ENCODE assay signal across 1 cellular context in genomic region chr5:83472508-83473343, GRCh38.
TF ChIP-seq lines count a peak whose summit lies in the region.

No MANE protein-coding gene starts in this region.

TF ChIP-seq in HEK293, 187 proteins besides CTCF, POLR2A, EP300 and RAD21 (continued from another document):
- TF ChIP-seq, protein P1, sequence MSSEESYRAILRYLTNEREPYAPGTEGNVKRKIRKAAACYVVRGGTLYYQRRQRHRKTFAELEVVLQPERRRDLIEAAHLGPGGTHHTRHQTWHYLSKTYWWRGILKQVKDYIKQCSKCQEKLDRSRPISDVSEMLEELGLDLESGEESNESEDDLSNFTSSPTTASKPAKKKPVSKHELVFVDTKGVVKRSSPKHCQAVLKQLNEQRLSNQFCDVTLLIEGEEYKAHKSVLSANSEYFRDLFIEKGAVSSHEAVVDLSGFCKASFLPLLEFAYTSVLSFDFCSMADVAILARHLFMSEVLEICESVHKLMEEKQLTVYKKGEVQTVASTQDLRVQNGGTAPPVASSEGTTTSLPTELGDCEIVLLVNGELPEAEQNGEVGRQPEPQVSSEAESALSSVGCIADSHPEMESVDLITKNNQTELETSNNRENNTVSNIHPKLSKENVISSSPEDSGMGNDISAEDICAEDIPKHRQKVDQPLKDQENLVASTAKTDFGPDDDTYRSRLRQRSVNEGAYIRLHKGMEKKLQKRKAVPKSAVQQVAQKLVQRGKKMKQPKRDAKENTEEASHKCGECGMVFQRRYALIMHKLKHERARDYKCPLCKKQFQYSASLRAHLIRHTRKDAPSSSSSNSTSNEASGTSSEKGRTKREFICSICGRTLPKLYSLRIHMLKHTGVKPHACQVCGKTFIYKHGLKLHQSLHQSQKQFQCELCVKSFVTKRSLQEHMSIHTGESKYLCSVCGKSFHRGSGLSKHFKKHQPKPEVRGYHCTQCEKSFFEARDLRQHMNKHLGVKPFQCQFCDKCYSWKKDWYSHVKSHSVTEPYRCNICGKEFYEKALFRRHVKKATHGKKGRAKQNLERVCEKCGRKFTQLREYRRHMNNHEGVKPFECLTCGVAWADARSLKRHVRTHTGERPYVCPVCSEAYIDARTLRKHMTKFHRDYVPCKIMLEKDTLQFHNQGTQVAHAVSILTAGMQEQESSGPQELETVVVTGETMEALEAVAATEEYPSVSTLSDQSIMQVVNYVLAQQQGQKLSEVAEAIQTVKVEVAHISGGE (tag by site-specific recombination; conservative IDR thresholded peaks at IDR 0.05; ENCODE audit: low read depth), result no peak
- TF ChIP-seq ZFHX2 (tag by site-specific recombination; conservative IDR thresholded peaks at IDR 0.05), result peak; percentile 52; the same call in 1 of the 2 replicates
- TF ChIP-seq, protein P2, sequence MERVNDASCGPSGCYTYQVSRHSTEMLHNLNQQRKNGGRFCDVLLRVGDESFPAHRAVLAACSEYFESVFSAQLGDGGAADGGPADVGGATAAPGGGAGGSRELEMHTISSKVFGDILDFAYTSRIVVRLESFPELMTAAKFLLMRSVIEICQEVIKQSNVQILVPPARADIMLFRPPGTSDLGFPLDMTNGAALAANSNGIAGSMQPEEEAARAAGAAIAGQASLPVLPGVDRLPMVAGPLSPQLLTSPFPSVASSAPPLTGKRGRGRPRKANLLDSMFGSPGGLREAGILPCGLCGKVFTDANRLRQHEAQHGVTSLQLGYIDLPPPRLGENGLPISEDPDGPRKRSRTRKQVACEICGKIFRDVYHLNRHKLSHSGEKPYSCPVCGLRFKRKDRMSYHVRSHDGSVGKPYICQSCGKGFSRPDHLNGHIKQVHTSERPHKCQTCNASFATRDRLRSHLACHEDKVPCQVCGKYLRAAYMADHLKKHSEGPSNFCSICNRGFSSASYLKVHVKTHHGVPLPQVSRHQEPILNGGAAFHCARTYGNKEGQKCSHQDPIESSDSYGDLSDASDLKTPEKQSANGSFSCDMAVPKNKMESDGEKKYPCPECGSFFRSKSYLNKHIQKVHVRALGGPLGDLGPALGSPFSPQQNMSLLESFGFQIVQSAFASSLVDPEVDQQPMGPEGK (tag by site-specific recombination; IDR thresholded peaks at IDR 0.05), result no peak; the same call in 1 of the 2 replicates
- TF ChIP-seq, protein P3, sequence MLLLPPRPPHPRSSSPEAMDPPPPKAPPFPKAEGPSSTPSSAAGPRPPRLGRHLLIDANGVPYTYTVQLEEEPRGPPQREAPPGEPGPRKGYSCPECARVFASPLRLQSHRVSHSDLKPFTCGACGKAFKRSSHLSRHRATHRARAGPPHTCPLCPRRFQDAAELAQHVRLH (tag by site-specific recombination; IDR thresholded peaks at IDR 0.05), result no peak
- 0 out of 2 replicates have a peak, but pooled peaks have one; percentile 35 for TF ChIP-seq SP2 (tag by site-specific recombination; IDR thresholded peaks at IDR 0.05)
- TF ChIP-seq ZBTB10 (tag by site-specific recombination; IDR thresholded peaks at IDR 0.05), result no peak
- TF ChIP-seq, protein P4, sequence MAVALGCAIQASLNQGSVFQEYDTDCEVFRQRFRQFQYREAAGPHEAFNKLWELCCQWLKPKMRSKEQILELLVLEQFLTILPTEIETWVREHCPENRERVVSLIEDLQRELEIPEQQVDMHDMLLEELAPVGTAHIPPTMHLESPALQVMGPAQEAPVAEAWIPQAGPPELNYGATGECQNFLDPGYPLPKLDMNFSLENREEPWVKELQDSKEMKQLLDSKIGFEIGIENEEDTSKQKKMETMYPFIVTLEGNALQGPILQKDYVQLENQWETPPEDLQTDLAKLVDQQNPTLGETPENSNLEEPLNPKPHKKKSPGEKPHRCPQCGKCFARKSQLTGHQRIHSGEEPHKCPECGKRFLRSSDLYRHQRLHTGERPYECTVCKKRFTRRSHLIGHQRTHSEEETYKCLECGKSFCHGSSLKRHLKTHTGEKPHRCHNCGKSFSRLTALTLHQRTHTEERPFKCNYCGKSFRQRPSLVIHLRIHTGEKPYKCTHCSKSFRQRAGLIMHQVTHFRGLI (tag by site-specific recombination; IDR thresholded peaks at IDR 0.05), result peak; percentile 91
- TF ChIP-seq ZNF2 (tag by site-specific recombination; IDR thresholded peaks at IDR 0.05), result no peak
- TF ChIP-seq KLF10 (tag by site-specific recombination; IDR thresholded peaks at IDR 0.05), result no peak
- no peak for TF ChIP-seq ZBTB1 (tag by site-specific recombination; IDR thresholded peaks at IDR 0.05)
- no peak for TF ChIP-seq ZNF560 (tag by site-specific recombination; IDR thresholded peaks at IDR 0.05; ENCODE audit: borderline replicate concordance)
- TF ChIP-seq, protein P5, sequence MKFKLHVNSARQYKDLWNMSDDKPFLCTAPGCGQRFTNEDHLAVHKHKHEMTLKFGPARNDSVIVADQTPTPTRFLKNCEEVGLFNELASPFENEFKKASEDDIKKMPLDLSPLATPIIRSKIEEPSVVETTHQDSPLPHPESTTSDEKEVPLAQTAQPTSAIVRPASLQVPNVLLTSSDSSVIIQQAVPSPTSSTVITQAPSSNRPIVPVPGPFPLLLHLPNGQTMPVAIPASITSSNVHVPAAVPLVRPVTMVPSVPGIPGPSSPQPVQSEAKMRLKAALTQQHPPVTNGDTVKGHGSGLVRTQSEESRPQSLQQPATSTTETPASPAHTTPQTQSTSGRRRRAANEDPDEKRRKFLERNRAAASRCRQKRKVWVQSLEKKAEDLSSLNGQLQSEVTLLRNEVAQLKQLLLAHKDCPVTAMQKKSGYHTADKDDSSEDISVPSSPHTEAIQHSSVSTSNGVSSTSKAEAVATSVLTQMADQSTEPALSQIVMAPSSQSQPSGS (tag by site-specific recombination; IDR thresholded peaks at IDR 0.05; ENCODE audit: low read depth), result no peak
- peak; percentile 73 for TF ChIP-seq ZNF501 (tag by site-specific recombination; IDR thresholded peaks at IDR 0.05)
- TF ChIP-seq, protein P6, sequence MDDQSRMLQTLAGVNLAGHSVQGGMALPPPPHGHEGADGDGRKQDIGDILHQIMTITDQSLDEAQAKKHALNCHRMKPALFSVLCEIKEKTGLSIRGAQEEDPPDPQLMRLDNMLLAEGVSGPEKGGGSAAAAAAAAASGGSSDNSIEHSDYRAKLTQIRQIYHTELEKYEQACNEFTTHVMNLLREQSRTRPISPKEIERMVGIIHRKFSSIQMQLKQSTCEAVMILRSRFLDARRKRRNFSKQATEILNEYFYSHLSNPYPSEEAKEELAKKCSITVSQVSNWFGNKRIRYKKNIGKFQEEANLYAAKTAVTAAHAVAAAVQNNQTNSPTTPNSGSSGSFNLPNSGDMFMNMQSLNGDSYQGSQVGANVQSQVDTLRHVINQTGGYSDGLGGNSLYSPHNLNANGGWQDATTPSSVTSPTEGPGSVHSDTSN (CRISPR knock-in tag; IDR thresholded peaks at IDR 0.05), result no peak
- peak; percentile 24; the same call in 1 of the 2 replicates for TF ChIP-seq BCL11B (tag by site-specific recombination; IDR thresholded peaks at IDR 0.05; ENCODE audit: low read depth)
- peak; percentile 37; the same call in 1 of the 2 replicates for TF ChIP-seq ZNF423 (tag by site-specific recombination; IDR thresholded peaks at IDR 0.05)
- TF ChIP-seq FEZF1 (tag by site-specific recombination; IDR thresholded peaks at IDR 0.05), result peak; percentile 40; the same call in 1 of the 2 replicates
- no peak for TF ChIP-seq ZNF350 (tag by site-specific recombination; IDR thresholded peaks at IDR 0.05)
- TF ChIP-seq GLIS1 (tag by site-specific recombination; IDR thresholded peaks at IDR 0.05), result peak; percentile 52
- TF ChIP-seq, protein P7, sequence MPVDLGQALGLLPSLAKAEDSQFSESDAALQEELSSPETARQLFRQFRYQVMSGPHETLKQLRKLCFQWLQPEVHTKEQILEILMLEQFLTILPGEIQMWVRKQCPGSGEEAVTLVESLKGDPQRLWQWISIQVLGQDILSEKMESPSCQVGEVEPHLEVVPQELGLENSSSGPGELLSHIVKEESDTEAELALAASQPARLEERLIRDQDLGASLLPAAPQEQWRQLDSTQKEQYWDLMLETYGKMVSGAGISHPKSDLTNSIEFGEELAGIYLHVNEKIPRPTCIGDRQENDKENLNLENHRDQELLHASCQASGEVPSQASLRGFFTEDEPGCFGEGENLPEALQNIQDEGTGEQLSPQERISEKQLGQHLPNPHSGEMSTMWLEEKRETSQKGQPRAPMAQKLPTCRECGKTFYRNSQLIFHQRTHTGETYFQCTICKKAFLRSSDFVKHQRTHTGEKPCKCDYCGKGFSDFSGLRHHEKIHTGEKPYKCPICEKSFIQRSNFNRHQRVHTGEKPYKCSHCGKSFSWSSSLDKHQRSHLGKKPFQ (tag by site-specific recombination; IDR thresholded peaks at IDR 0.05), result no peak
- TF ChIP-seq ZNF600 (tag by site-specific recombination; IDR thresholded peaks at IDR 0.05), result peak; percentile 52
- peak; percentile 97 for TF ChIP-seq ZIC2 (tag by site-specific recombination; IDR thresholded peaks at IDR 0.05)
- no peak for TF ChIP-seq ZNF121 (tag by site-specific recombination; IDR thresholded peaks at IDR 0.05)
- peak; percentile 84 for TF ChIP-seq ZNF341 (tag by site-specific recombination; IDR thresholded peaks at IDR 0.05; ENCODE audit: low read depth)
- peak; percentile 96 for TF ChIP-seq ZBTB48 (tag by site-specific recombination; IDR thresholded peaks at IDR 0.05)
- 0 out of 2 replicates have a peak, but pooled peaks have one; percentile 51 for TF ChIP-seq ZNF701 (tag by site-specific recombination; IDR thresholded peaks at IDR 0.05)
- no peak for TF ChIP-seq ZNF202 (tag by site-specific recombination; IDR thresholded peaks at IDR 0.05; ENCODE audit: borderline replicate concordance)
- TF ChIP-seq, protein P8, sequence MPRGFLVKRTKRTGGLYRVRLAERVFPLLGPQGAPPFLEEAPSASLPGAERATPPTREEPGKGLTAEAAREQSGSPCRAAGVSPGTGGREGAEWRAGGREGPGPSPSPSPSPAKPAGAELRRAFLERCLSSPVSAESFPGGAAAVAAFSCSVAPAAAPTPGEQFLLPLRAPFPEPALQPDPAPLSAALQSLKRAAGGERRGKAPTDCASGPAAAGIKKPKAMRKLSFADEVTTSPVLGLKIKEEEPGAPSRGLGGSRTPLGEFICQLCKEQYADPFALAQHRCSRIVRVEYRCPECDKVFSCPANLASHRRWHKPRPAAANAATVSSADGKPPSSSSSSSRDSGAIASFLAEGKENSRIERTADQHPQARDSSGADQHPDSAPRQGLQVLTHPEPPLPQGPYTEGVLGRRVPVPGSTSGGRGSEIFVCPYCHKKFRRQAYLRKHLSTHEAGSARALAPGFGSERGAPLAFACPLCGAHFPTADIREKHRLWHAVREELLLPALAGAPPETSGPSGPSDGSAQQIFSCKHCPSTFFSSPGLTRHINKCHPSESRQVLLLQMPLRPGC (tag by site-specific recombination; IDR thresholded peaks at IDR 0.05), result 0 out of 2 replicates have a peak, but pooled peaks have one; percentile 21
